8 cellular contexts compared by ENCODE assay signal in the genomic region with DNA sequence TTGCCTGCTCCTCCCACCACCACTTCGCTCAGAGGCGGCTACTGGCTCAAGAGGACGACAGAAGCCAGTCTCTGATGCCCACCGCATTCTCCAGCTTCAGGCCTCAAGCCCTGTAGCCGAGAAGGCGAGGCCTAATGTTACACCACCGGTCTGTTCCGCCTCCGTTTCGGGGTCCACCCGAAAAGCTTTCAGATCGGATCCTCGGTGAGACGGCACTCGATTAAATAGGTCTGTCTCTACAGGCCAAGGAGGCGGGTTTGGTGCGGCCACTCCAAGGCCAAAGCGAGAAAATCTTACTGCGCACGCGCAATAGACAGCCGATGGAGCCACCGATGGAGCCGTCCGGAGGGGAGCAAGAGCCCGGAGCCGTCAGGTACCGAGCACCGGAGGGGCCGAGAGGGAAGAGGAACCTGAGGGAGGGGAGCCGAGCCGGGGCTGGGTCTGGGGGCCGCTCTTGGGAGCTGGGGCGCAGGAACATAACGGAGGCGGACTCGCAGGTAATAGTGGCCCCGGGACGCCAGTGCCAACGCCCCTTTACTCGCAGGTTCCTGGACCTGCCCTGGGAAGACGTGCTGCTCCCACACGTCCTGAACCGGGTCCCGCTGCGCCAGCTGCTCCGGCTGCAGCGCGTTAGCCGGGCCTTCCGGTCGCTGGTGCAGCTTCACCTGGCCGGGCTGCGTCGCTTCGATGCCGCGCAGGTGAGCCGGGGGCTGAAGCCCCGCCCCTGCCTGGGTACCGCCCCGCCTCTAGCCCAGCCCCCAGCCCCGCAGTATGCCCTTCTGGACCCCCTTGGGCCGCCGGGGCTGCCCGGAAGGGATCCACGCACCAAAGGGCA. TPM values are rescaled to one million over a fixed set of nuclear protein-coding genes. Genes with fewer than 3 reads are reported as not detected.
A peak's percentile ranks its signal among the peaks of the same experiment; 100 is the strongest.
DNase-seq lines count a peak whose midpoint lies in the region; ATAC-seq and TF ChIP-seq lines count a peak whose summit lies in the region.

A gene with protein sequence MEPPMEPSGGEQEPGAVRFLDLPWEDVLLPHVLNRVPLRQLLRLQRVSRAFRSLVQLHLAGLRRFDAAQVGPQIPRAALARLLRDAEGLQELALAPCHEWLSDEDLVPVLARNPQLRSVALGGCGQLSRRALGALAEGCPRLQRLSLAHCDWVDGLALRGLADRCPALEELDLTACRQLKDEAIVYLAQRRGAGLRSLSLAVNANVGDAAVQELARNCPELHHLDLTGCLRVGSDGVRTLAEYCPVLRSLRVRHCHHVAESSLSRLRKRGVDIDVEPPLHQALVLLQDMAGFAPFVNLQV (plus strand): TSS at position 27 of the 835 bp plus-strand sequence. CDS start 294 bp downstream, at position 321.

- no peaks in the 10 kb centered on the region for H3K9me3 ChIP-seq in CD4-positive, alpha-beta memory T cell (ENCODE audit: control insufficient read depth in 1 of 2, low read length in 2 of 2)
- H3K9me3 ChIP-seq in ectodermal cell (ENCODE audit: control insufficient read depth, low read length) (no peaks in the 10 kb centered on the region), lung (ENCODE audit: control insufficient read depth in 2 of 2, insufficient read depth in 1 of 2, low read length in 1 of 2) (no peaks in the 10 kb centered on the region)

- POLR2A ChIA-PET in CD4-positive, alpha-beta memory T cell (lab: Charles Lee; ENCODE audit: partially characterized antibody) = interaction anchor here (0.7 to 8.2 kb wide), 21 partner anchors 10 to 283 kb away, joined by 3 to 198 read pairs (median 7); a partner anchor contains a TSS

- peak within 1 kb of the TSS; percentile 64 for H3K27ac ChIP-seq in CD4-positive, alpha-beta memory T cell (ENCODE audit: low read depth, low read length)
- peak within 1 kb of the TSS; percentile 38 for H3K27ac ChIP-seq in ectodermal cell (ENCODE audit: insufficient read depth, low read depth, low read length, poor library complexity, severe bottlenecking)
- peak within 1 kb of the TSS; percentile 89 to 91 for H3K27ac ChIP-seq in lung (ENCODE audit: low read depth in 1 of 2, low read length in 1 of 2)

- peaks cover 9% of the 10 kb centered on the region for H3K27me3 ChIP-seq in CD4-positive, alpha-beta memory T cell (ENCODE audit: insufficient read depth, low read length)
- H3K27me3 ChIP-seq in ectodermal cell (ENCODE audit: control insufficient read depth, insufficient read depth, low read length, poor library complexity, severe bottlenecking) (peaks cover 21% of the 10 kb centered on the region), lung (ENCODE audit: control insufficient read depth, insufficient read depth) (no peaks in the 10 kb centered on the region)

- H3K4me1 ChIP-seq in CD4-positive, alpha-beta memory T cell (ENCODE audit: insufficient read depth, low read length) = peaks cover 37% of the 10 kb centered on the region
- H3K4me1 ChIP-seq in ectodermal cell (ENCODE audit: control insufficient read depth, insufficient read depth, low read length) = peaks cover 29% of the 10 kb centered on the region
- H3K4me1 ChIP-seq in lung (ENCODE audit: control insufficient read depth in 2 of 2, insufficient read depth in 2 of 2, low read length in 2 of 2) = peaks cover 9 to 25% of the 10 kb centered on the region in 2 donors

- H3K36me3 Mint-ChIP-seq in CD4-positive, alpha-beta memory T cell = peaks cover 0 to 11% of the 10 kb centered on the region in 2 donors

- peaks cover 0 to 5% (median 0%) of the 10 kb centered on the region in 8 donors for H3K9me3 Mint-ChIP-seq in CD4-positive, alpha-beta memory T cell

- intact Hi-C loops in CD4-positive, alpha-beta memory T cell (cut with micrococcal nuclease) = loop anchor here (1.0 kb wide), 6 partner anchors 11 to 81 kb away; a partner anchor contains a TSS

- WGBS in ectodermal cell, 2 experiments = 0% methylated on average over 67 of the region's 67 CpGs
- WGBS in lung, 2 donors = 0% methylated on average over 46 to 67 of the region's 67 CpGs

- peaks cover 17 to 53% (median 33%) of the 10 kb centered on the region in 4 donors for H3K4me1 Mint-ChIP-seq in CD4-positive, alpha-beta memory T cell

- CTCF ChIA-PET in CD4-positive, alpha-beta memory T cell (lab: Charles Lee; ENCODE audit: partially characterized antibody) = interaction anchor here (1.0 to 5.6 kb wide), 15 partner anchors 9 to 252 kb away, joined by 3 to 42 read pairs (median 7); a partner anchor contains a TSS

- H3K27me3 Mint-ChIP-seq in CD4-positive, alpha-beta memory T cell = peaks cover 10 to 16% of the 10 kb centered on the region in 2 donors

- DNase-seq in CD4-positive, alpha-beta memory T cell = peak; percentile 92 to 94 (median 93)
- peak; percentile 90 for DNase-seq in HS-27A (ENCODE audit: low read depth)
- DNase-seq in NK-92 (lab: John Stamatoyannopoulos, UW; ENCODE audit: unreplicated experiment) = peak; percentile 73
- DNase-seq in activated CD8-positive, alpha-beta memory T cell treated with anti-CD3 and anti-CD28 coated beads for 1 hour (ENCODE audit: extremely low read depth in 1 of 2, low read depth in 1 of 2) = peak; percentile 91 to 92
- peak; percentile 98 for DNase-seq in lung (ENCODE audit: low spot score)
- peak; percentile 82 to 94 (median 94) for DNase-seq in stimulated activated CD4-positive, alpha-beta T cell treated with anti-CD3 and anti-CD28 coated beads, TNF-alpha, amount 100 ng/mL, for 4 hours (ENCODE audit: low read depth in 3 of 3)

- ATAC-seq in GM19467 (IDR thresholded peaks at IDR 0.05; ENCODE audit: unreplicated experiment) = peak; percentile 70
- ATAC-seq in lung (ENCODE audit: insufficient read depth, low FRiP score) = peak; percentile 87

- peak within 1 kb of the TSS; percentile 90 to 99 (median 96) for H3K4me3 Mint-ChIP-seq in CD4-positive, alpha-beta memory T cell

- peak within 1 kb of the TSS; percentile 61 to 90 for H3K4me3 ChIP-seq in CD4-positive, alpha-beta memory T cell (ENCODE audit: low read length in 2 of 2)
- H3K4me3 ChIP-seq in ectodermal cell (ENCODE audit: insufficient read depth, low read depth, low read length) (peak within 1 kb of the TSS; percentile 89), lung (peak within 1 kb of the TSS; percentile 88)

- H3K27ac Mint-ChIP-seq in CD4-positive, alpha-beta memory T cell = peak within 1 kb of the TSS; percentile 92 to 98 (median 96)

- peaks cover 10% of the 10 kb centered on the region for H3K36me3 ChIP-seq in CD4-positive, alpha-beta memory T cell (ENCODE audit: insufficient read depth, low read length)
- H3K36me3 ChIP-seq in ectodermal cell (ENCODE audit: control insufficient read depth, insufficient read depth, low read length) = peaks cover 11% of the 10 kb centered on the region
- peaks cover 0 to 16% of the 10 kb centered on the region in 2 donors for H3K36me3 ChIP-seq in lung (ENCODE audit: control insufficient read depth in 2 of 2, insufficient read depth in 2 of 2, low read length in 2 of 2)

- TF ChIP-seq CTCF in lung (IDR thresholded peaks at IDR 0.05; ENCODE audit: control extremely low read depth, extremely low read depth) = peak; percentile 35

RNA-seq across cellular contexts. Expression of the gene that starts here (rescaled TPM):
- total RNA-seq in CD4-positive, alpha-beta memory T cell = 10 to 100 TPM; 21.1 to 24.1 TPM
- 10 to 100 TPM; 27.5 to 44.5 TPM for polyA plus RNA-seq in CD4-positive, alpha-beta memory T cell
- 6.9 TPM for polyA plus RNA-seq in ectodermal cell (2013, experiment 1 of 4)
- polyA plus RNA-seq in ectodermal cell (2013, experiment 2 of 4) = 5.9 TPM
- 8.9 TPM for polyA plus RNA-seq in ectodermal cell (2013, experiment 3 of 4)
- 8.7 TPM for polyA plus RNA-seq in ectodermal cell (2013, experiment 4 of 4)
- 10 to 100 TPM in 1 of 2 donors, 1 to 10 TPM in 1; 9.4 to 23.6 TPM for total RNA-seq in lung
- polyA plus RNA-seq in lung = 10 to 100 TPM; 13.7 to 40.4 TPM

Comparison
In these comparisons a context has a peak if more than half of its experiments do, and no peak if none do; other contexts are left out.
1. Peak in every context shown above with its lines: DNase-seq, ATAC-seq, H3K4me3 ChIP-seq and H3K27ac ChIP-seq.
2. H3K27ac ChIP-seq: peak in every context shown above with its lines; median percentile 90 in lung; 64 in CD4-positive, alpha-beta memory T cell; 38 in ectodermal cell.